8 cellular contexts compared by ENCODE assay signal in genomic region chr21:43810505-43811261, GRCh38. TPM values are rescaled to one million over a fixed set of nuclear protein-coding genes. Genes with fewer than 3 reads are reported as not detected.
DNase-seq lines count a peak whose midpoint lies in the region; ATAC-seq and TF ChIP-seq lines count a peak whose summit lies in the region.

No MANE protein-coding gene starts in this region.

- CTCF ChIA-PET in T-cell (lab: Charles Lee) = interaction anchor here (1.2 to 1.4 kb wide), 3 partner anchors 128 to 165 kb away, joined by 5 to 9 read pairs (median 8); no protein-coding TSS in a partner anchor

- no peaks in the 10 kb centered on the region for H3K9me3 Mint-ChIP-seq in T-cell

- H3K4me1 ChIP-seq in heart left ventricle = peaks cover 0 to 25% (median 8%) of the 10 kb centered on the region in 12 donors

- TF ChIP-seq CTCF in heart left ventricle (IDR thresholded peaks at IDR 0.05) = peak; percentile 88 to 97 (median 92)

- no peak overlapping the region for H3K27ac ChIP-seq in heart left ventricle

- ATAC-seq in T-cell (replicated peaks in 1 of 4) = peak; percentile 81 to 93 (median 84)
- ATAC-seq in heart left ventricle = peak; percentile 68 to 88 (median 84)
- ATAC-seq in HG03045 (IDR thresholded peaks at IDR 0.05; ENCODE audit: unreplicated experiment) = no peak

- H3K36me3 ChIP-seq in heart left ventricle = peaks cover 0 to 4% (median 0%) of the 10 kb centered on the region in 9 donors

- no peak overlapping the region for H3K27ac Mint-ChIP-seq in T-cell

- WGBS in heart left ventricle, 4 donors = 16 to 23% (median 19%) methylated on average over 16 to 23 of the region's 23 CpGs

- intact Hi-C loops in heart left ventricle (cut with DNase I) = loop anchor here in 7 of 10 donors (1.0 to 10.0 kb wide), 6 partner anchors 74 to 494 kb away; partner anchors contain the start of gene PFKL (in 1 of the 7)

- TF ChIP-seq POLR2A in heart left ventricle (IDR thresholded peaks at IDR 0.05) = no peak

- H3K4me1 Mint-ChIP-seq in T-cell = peaks cover 10 to 14% (median 12%) of the 10 kb centered on the region in 3 donors

- H3K27me3 ChIP-seq in heart left ventricle = no peaks in the 10 kb centered on the region

- H3K4me3 ChIP-seq in heart left ventricle = peak overlapping the region in 3 of 12 donors; percentile 3 to 52 (median 15)

- DNase-seq in DMS153 treated with DMSO at 0.1 percent for 48 hours (lab: John Stamatoyannopoulos, UW; ENCODE audit: unreplicated experiment) (peak; percentile 62), H4 (ENCODE audit: low spot score) (peak; percentile 52), NCI-H1105 (lab: John Stamatoyannopoulos, UW) (peak; percentile 79), T-cell (peak; percentile 59 to 91 (median 82)), heart left ventricle (peak; percentile 83 to 93 (median 86)), renal cortical epithelial cell (ENCODE audit: low read depth) (peak; percentile 19)
- peak; percentile 81 for DNase-seq in activated naive CD8-positive, alpha-beta T cell treated with anti-CD3 and anti-CD28 coated beads, Interleukin-2, amount 50 U/mL, for 16 hours (ENCODE audit: low read depth, low spot score)

- POLR2A ChIA-PET in T-cell (lab: Charles Lee) = no interaction called here

- H3K27me3 Mint-ChIP-seq in T-cell = no peaks in the 10 kb centered on the region

- no peak overlapping the region for H3K4me3 Mint-ChIP-seq in T-cell

- no peaks in the 10 kb centered on the region for H3K9me3 ChIP-seq in heart left ventricle

- peaks cover 2% of the 10 kb centered on the region for H3K36me3 Mint-ChIP-seq in T-cell

RNA-seq across cellular contexts. Expression of gene RRP1, which starts 21.3 kb away (rescaled TPM):
- 44.7 and 46.2 TPM in 2 replicates for total RNA-seq in H4 (2014; rRNA removed; shearing (Covaris generic))
- 10 to 100 TPM; 24.0 to 30.9 (median 28.1) TPM for total RNA-seq in T-cell
- 10 to 100 TPM in 4 of 9 donors, 1 to 10 TPM in 5; 6.0 to 15.6 (median 9.8) TPM for total RNA-seq in heart left ventricle
- 10 to 100 TPM in 1 of 2 donors, 1 to 10 TPM in 1; 6.7 to 13.9 TPM for polyA plus RNA-seq in heart left ventricle
- 17.2 and 26.4 TPM in 2 replicates for total RNA-seq in renal cortical epithelial cell

RNA-seq across cellular contexts. Expression of gene CSTB, which starts 34.6 kb away (rescaled TPM):
- total RNA-seq in H4 (2014; rRNA removed; shearing (Covaris generic)) = 20.0 and 33.8 TPM in 2 replicates
- total RNA-seq in T-cell (10 to 100 TPM; 19.0 to 34.7 (median 25.9) TPM), heart left ventricle (10 to 100 TPM in 8 of 9 donors, 1 to 10 TPM in 1; 7.8 to 77.0 (median 35.9) TPM), renal cortical epithelial cell (4.2 and 4.9 TPM in 2 replicates)
- polyA plus RNA-seq in heart left ventricle = 10 to 100 TPM; 36.1 to 72.8 TPM

RNA-seq across cellular contexts. Expression of gene AGPAT3, which starts 54.3 kb away (rescaled TPM):
- total RNA-seq in H4 (2014; rRNA removed; shearing (Covaris generic)) = 27.0 and 29.4 TPM in 2 replicates
- total RNA-seq in T-cell = 10 to 100 TPM; 48.4 to 77.2 (median 65.1) TPM
- total RNA-seq in heart left ventricle = 10 to 100 TPM; 48.7 to 86.0 (median 65.5) TPM
- 10 to 100 TPM; 26.6 to 51.3 TPM for polyA plus RNA-seq in heart left ventricle
- 68.2 and 179 TPM in 2 replicates for total RNA-seq in renal cortical epithelial cell

Comparison
In these comparisons a context has a peak if more than half of its experiments do, and no peak if none do; other contexts are left out.
1. DNase-seq: peak in every context shown above with its lines; median percentile 86 in heart left ventricle; 82 in T-cell; 81 in activated naive CD8-positive, alpha-beta T cell treated with anti-CD3 and anti-CD28 coated beads, Interleukin-2, amount 50 U/mL, for 16 hours; 79 in NCI-H1105; 62 in DMS153 treated with DMSO at 0.1 percent for 48 hours; 52 in H4; 19 in renal cortical epithelial cell.